ENCODE assay signal across 15 cellular contexts in genomic region chr17:34384822-34385605, GRCh38. TPM values are rescaled to one million over a fixed set of nuclear protein-coding genes. Genes with fewer than 3 reads are reported as not detected.
A peak's percentile ranks its signal among the peaks of the same experiment; 100 is the strongest.
DNase-seq lines count a peak whose midpoint lies in the region; ATAC-seq, FAIRE-seq and TF ChIP-seq lines count a peak whose summit lies in the region.
"Had no signal": no experiment of that assay in that cellular context is flagged by ENCODE, and none has a peak within 500 bp of the region (broad histone marks: within the 10 kb centered on the region; RNA-seq: fewer than 3 reads in every experiment).

No MANE protein-coding gene starts in this region.

- H3K27me3 ChIP-seq in SJCRH30: peaks cover 14% of the 10 kb centered on the region; the same call in 1 of the 2 replicates

- peaks cover 16% of the 10 kb centered on the region for H3K4me1 ChIP-seq in SJCRH30
- H3K4me1 ChIP-seq: HAP-1 had no signal

- peak overlapping the region; percentile 9 for H3K4me3 Mint-ChIP-seq in natural killer cell treated with Interleukin-12 subunit alpha and Interleukin-12 subunit beta and Interleukin-15 and Interleukin-18, amount 100 ng/mL, for 72 hours
- H3K4me3 Mint-ChIP-seq in natural killer cell: no peak overlapping the region
- H3K4me3 Mint-ChIP-seq in dendritic cell treated with granulocyte-macrophage colony-stimulating factor and Interleukin-4, amounts not matched to agents 40 ng/mL and 50 ng/mL, for 4 days: no peak overlapping the region

- no peaks in the 10 kb centered on the region for H3K36me3 ChIP-seq in SJCRH30
- H3K36me3 ChIP-seq: HAP-1 had no signal

- H3K27ac Mint-ChIP-seq in natural killer cell treated with Interleukin-12 subunit alpha and Interleukin-12 subunit beta and Interleukin-15 and Interleukin-18, amount 100 ng/mL, for 72 hours: peak overlapping the region in 1 of 2 donors; percentile 2
- H3K27ac Mint-ChIP-seq in natural killer cell: no peak overlapping the region
- H3K27ac Mint-ChIP-seq in dendritic cell treated with granulocyte-macrophage colony-stimulating factor and Interleukin-4, amounts not matched to agents 40 ng/mL and 50 ng/mL, for 4 days: peak overlapping the region; percentile 68

- peak in 1 of 2 donors; percentile 55 for ATAC-seq in natural killer cell treated with Interleukin-12 subunit alpha and Interleukin-12 subunit beta and Interleukin-15 and Interleukin-18, amount 100 ng/mL, for 72 hours
- ATAC-seq in natural killer cell (no peak), GM19023 (IDR thresholded peaks at IDR 0.05; ENCODE audit: unreplicated experiment) (no peak), GM19455 (IDR thresholded peaks at IDR 0.05; ENCODE audit: unreplicated experiment) (no peak), HG03439 (IDR thresholded peaks at IDR 0.05; ENCODE audit: unreplicated experiment) (no peak)

- FAIRE-seq in urothelium cell line (lab: Jason Lieb, UNC): peak; percentile 53

- TF ChIP-seq CTCF in natural killer cell (IDR thresholded peaks at IDR 0.05): no peak

- H3K36me3 Mint-ChIP-seq in natural killer cell treated with Interleukin-12 subunit alpha and Interleukin-12 subunit beta and Interleukin-15 and Interleukin-18, amount 100 ng/mL, for 72 hours: no peaks in the 10 kb centered on the region
- no peaks in the 10 kb centered on the region for H3K36me3 Mint-ChIP-seq in natural killer cell
- H3K36me3 Mint-ChIP-seq in dendritic cell treated with granulocyte-macrophage colony-stimulating factor and Interleukin-4, amounts not matched to agents 40 ng/mL and 50 ng/mL, for 4 days (ENCODE audit: low read depth): no peaks in the 10 kb centered on the region

- no peaks in the 10 kb centered on the region for H3K9me3 Mint-ChIP-seq in natural killer cell treated with Interleukin-12 subunit alpha and Interleukin-12 subunit beta and Interleukin-15 and Interleukin-18, amount 100 ng/mL, for 72 hours
- H3K9me3 Mint-ChIP-seq in natural killer cell: no peaks in the 10 kb centered on the region
- no peaks in the 10 kb centered on the region for H3K9me3 Mint-ChIP-seq in dendritic cell treated with granulocyte-macrophage colony-stimulating factor and Interleukin-4, amounts not matched to agents 40 ng/mL and 50 ng/mL, for 4 days

- no peak overlapping the region for H3K4me3 ChIP-seq in SJCRH30
- H3K4me3 ChIP-seq: HAP-1 had no signal

- no peaks in the 10 kb centered on the region for H3K9me3 ChIP-seq in SJCRH30 (replicated peaks)
- H3K9me3 ChIP-seq: HAP-1 had no signal

- H3K4me1 Mint-ChIP-seq in natural killer cell treated with Interleukin-12 subunit alpha and Interleukin-12 subunit beta and Interleukin-15 and Interleukin-18, amount 100 ng/mL, for 72 hours (ENCODE audit: low read depth in 2 of 2): peaks cover 18 to 37% of the 10 kb centered on the region in 2 donors
- H3K4me1 Mint-ChIP-seq in natural killer cell: peaks cover 0 to 11% of the 10 kb centered on the region in 2 donors
- H3K4me1 Mint-ChIP-seq in dendritic cell treated with granulocyte-macrophage colony-stimulating factor and Interleukin-4, amounts not matched to agents 40 ng/mL and 50 ng/mL, for 4 days (ENCODE audit: low read depth): peaks cover 78% of the 10 kb centered on the region

- H3K27ac ChIP-seq in SJCRH30: no peak overlapping the region
- H3K27ac ChIP-seq: HL-60 had no signal

- H3K27me3 Mint-ChIP-seq in natural killer cell treated with Interleukin-12 subunit alpha and Interleukin-12 subunit beta and Interleukin-15 and Interleukin-18, amount 100 ng/mL, for 72 hours: peaks cover 14 to 23% of the 10 kb centered on the region in 2 donors
- H3K27me3 Mint-ChIP-seq in natural killer cell (ENCODE audit: low read depth in 2 of 2): peaks cover 0 to 39% of the 10 kb centered on the region in 2 donors
- peaks cover 14% of the 10 kb centered on the region for H3K27me3 Mint-ChIP-seq in dendritic cell treated with granulocyte-macrophage colony-stimulating factor and Interleukin-4, amounts not matched to agents 40 ng/mL and 50 ng/mL, for 4 days

- intact Hi-C loops in natural killer cell (cut with micrococcal nuclease): no loop called here
- intact Hi-C loops in dendritic cell treated with granulocyte-macrophage colony-stimulating factor and Interleukin-4, amounts not matched to agents 40 ng/mL and 50 ng/mL, for 4 days (cut with micrococcal nuclease): no loop called here

- no peak for DNase-seq in natural killer cell treated with Interleukin-12 subunit alpha and Interleukin-12 subunit beta and Interleukin-15 and Interleukin-18, amount 100 ng/mL, for 72 hours (ENCODE audit: low spot score)
- DNase-seq in natural killer cell: no peak
- DNase-seq in SJCRH30: peak; percentile 19 to 36
- no peak for DNase-seq in urothelium cell line (ENCODE audit: low spot score)
- DNase-seq: NCI-H1417 treated with DMSO at 0.1 percent for 48 hours, NCI-H2029, NCI-H2171 treated with DMSO at 0.1 percent for 48 hours, NCI-H446 treated with DMSO at 0.1 percent for 48 hours, NCI-H748 treated with DMSO at 0.1 percent for 48 hours had no signal

RNA-seq across cellular contexts. Expression of gene CCL1, which starts 22.0 kb away (rescaled TPM):
- 1 to 10 TPM; 3.5 to 4.8 TPM for total RNA-seq in natural killer cell treated with Interleukin-12 subunit alpha and Interleukin-12 subunit beta and Interleukin-15 and Interleukin-18, amount 100 ng/mL, for 72 hours
- total RNA-seq in natural killer cell: not detected
- total RNA-seq in SJCRH30 (2014; rRNA removed; shearing (Covaris generic)): not detected in 2 replicates

RNA-seq across cellular contexts. Expression of gene CCL13, which starts 28.7 kb away (rescaled TPM):
- not detected for total RNA-seq in natural killer cell treated with Interleukin-12 subunit alpha and Interleukin-12 subunit beta and Interleukin-15 and Interleukin-18, amount 100 ng/mL, for 72 hours
- not detected for total RNA-seq in natural killer cell
- total RNA-seq in SJCRH30 (2014; rRNA removed; shearing (Covaris generic)): not detected in 2 replicates

Comparison
In these comparisons a context has a peak if more than half of its experiments do, and no peak if none do; other contexts are left out.
1. DNase-seq: peak in SJCRH30 (2 of 2); none in natural killer cell treated with Interleukin-12 subunit alpha and Interleukin-12 subunit beta and Interleukin-15 and Interleukin-18, amount 100 ng/mL, for 72 hours (single experiment), natural killer cell (single experiment) and urothelium cell line (single experiment).